18 cellular contexts compared by ENCODE assay signal in genomic region chr6:43089467-43089866, GRCh38. TPM values are rescaled to one million over a fixed set of nuclear protein-coding genes. Genes with fewer than 3 reads are reported as not detected.
DNase-seq lines count a peak whose midpoint lies in the region; ATAC-seq and TF ChIP-seq lines count a peak whose summit lies in the region.
"Had no signal": no experiment of that assay in that cellular context is flagged by ENCODE, and none has a peak within 500 bp of the region (broad histone marks: within the 10 kb centered on the region; RNA-seq: fewer than 3 reads in every experiment).

No MANE protein-coding gene starts in this region.

- H3K27me3 Mint-ChIP-seq in brain, result no peaks in the 10 kb centered on the region

- H3K27ac Mint-ChIP-seq in brain, result peak overlapping the region; percentile 61 to 97 (median 95)
- H3K27ac Mint-ChIP-seq: CD8-positive, alpha-beta memory T cell; IgD-negative memory B cell had no signal

- intact Hi-C loops in heart left ventricle (cut with DNase I), result no loop called here
- intact Hi-C loops in left ventricle myocardium superior (cut with micrococcal nuclease), result no loop called here

- H3K27me3 ChIP-seq in HUES6 (ENCODE audit: control insufficient read depth, insufficient read depth, low read length) (no peaks in the 10 kb centered on the region), layer of hippocampus (ENCODE audit: control insufficient read depth, insufficient read depth, low read length) (no peaks in the 10 kb centered on the region), suprapubic skin (no peaks in the 10 kb centered on the region), heart left ventricle (no peaks in the 10 kb centered on the region)

- TF ChIP-seq CTCF in brain (conservative IDR thresholded peaks at IDR 0.05), result no peak
- no peak for TF ChIP-seq CTCF in suprapubic skin (IDR thresholded peaks at IDR 0.05)
- no peak for TF ChIP-seq CTCF in heart left ventricle (IDR thresholded peaks at IDR 0.05)

- H3K9me3 ChIP-seq in HUES6 (ENCODE audit: control insufficient read depth, insufficient read depth, low read depth, low read length), result no peaks in the 10 kb centered on the region
- no peaks in the 10 kb centered on the region for H3K9me3 ChIP-seq in suprapubic skin
- no peaks in the 10 kb centered on the region for H3K9me3 ChIP-seq in heart left ventricle
- H3K9me3 ChIP-seq: left ventricle myocardium inferior had no signal

- 40% methylated on average over 4 of the region's 4 CpGs for WGBS in suprapubic skin
- WGBS in heart left ventricle, 4 donors, result 60 to 74% (median 67%) methylated on average over 4 of the region's 4 CpGs

- H3K4me3 Mint-ChIP-seq in brain, result peak overlapping the region; percentile 37 to 73 (median 67)
- H3K4me3 Mint-ChIP-seq: CD8-positive, alpha-beta memory T cell; IgD-negative memory B cell had no signal

- ATAC-seq in GM18498 (IDR thresholded peaks at IDR 0.05; ENCODE audit: unreplicated experiment), result no peak
- no peak for ATAC-seq in heart left ventricle
- no peak for ATAC-seq in left ventricle myocardium superior
- ATAC-seq: stimulated activated naive CD8-positive, alpha-beta T cell treated with anti-CD3 and anti-CD28 coated beads, Interleukin-15, Interleukin-2, amounts not matched to agents 100 U/mL and 50 U/mL, for 24 hours had no signal

- H3K4me3 ChIP-seq in HUES6 (ENCODE audit: low read depth, low read length) (peak overlapping the region; percentile 25), suprapubic skin (no peak overlapping the region), heart left ventricle (no peak overlapping the region)
- H3K4me3 ChIP-seq: left ventricle myocardium inferior had no signal

- DNase-seq in suprapubic skin (ENCODE audit: low spot score in 2 of 2), result no peak
- DNase-seq in heart left ventricle, result no peak
- DNase-seq in left ventricle myocardium superior, result no peak
- DNase-seq in NCI-H187 treated with DMSO at 0.1 percent for 48 hours (lab: John Stamatoyannopoulos, UW), result no peak
- DNase-seq: activated CD8-positive, alpha-beta memory T cell treated with anti-CD3 and anti-CD28 coated beads for 24 hours; activated naive CD4-positive, alpha-beta T cell treated with Interleukin-2 at 50 U/mL for 16 hours; CD8-positive, alpha-beta memory T cell; GOT3; left ventricle myocardium inferior; NCI-H187; stimulated activated CD4-positive, alpha-beta T cell treated with anti-CD3 and anti-CD28 coated beads, Interleukin-4, amount 100 ng/mL, for 24 hours; stimulated activated naive CD8-positive, alpha-beta T cell treated with anti-CD3 and anti-CD28 coated beads, Interleukin-15, Interleukin-2, amounts not matched to agents 100 U/mL and 50 U/mL, for 24 hours; T1000 had no signal

- no peak for TF ChIP-seq POLR2A in suprapubic skin (IDR thresholded peaks at IDR 0.05)
- TF ChIP-seq POLR2A in heart left ventricle (IDR thresholded peaks at IDR 0.05), result no peak

- H3K4me1 ChIP-seq in HUES6 (ENCODE audit: control insufficient read depth, insufficient read depth, low read length), result peaks cover 55% of the 10 kb centered on the region
- H3K4me1 ChIP-seq in suprapubic skin, result peaks cover 62% of the 10 kb centered on the region
- peaks cover 0 to 5% (median 0%) of the 10 kb centered on the region in 12 donors for H3K4me1 ChIP-seq in heart left ventricle
- H3K4me1 ChIP-seq: left ventricle myocardium inferior had no signal

- H3K36me3 ChIP-seq in HUES6 (ENCODE audit: control insufficient read depth, insufficient read depth, low read length), result no peaks in the 10 kb centered on the region
- H3K36me3 ChIP-seq in suprapubic skin, result no peaks in the 10 kb centered on the region
- no peaks in the 10 kb centered on the region for H3K36me3 ChIP-seq in heart left ventricle
- H3K36me3 ChIP-seq: left ventricle myocardium inferior had no signal

- peaks cover 0 to 3% (median 0%) of the 10 kb centered on the region in 5 experiments for H3K9me3 Mint-ChIP-seq in brain
- H3K9me3 Mint-ChIP-seq: CD8-positive, alpha-beta memory T cell; IgD-negative memory B cell had no signal

- H3K27ac ChIP-seq in HUES6 (ENCODE audit: low read depth, low read length), result peak overlapping the region; percentile 83
- H3K27ac ChIP-seq in layer of hippocampus (ENCODE audit: low read depth, low read length), result peak overlapping the region; percentile 27
- H3K27ac ChIP-seq in suprapubic skin, result peak overlapping the region; percentile 80
- H3K27ac ChIP-seq in heart left ventricle, result no peak overlapping the region
- H3K27ac ChIP-seq: left ventricle myocardium inferior had no signal

- H3K36me3 Mint-ChIP-seq in brain, result no peaks in the 10 kb centered on the region
- H3K36me3 Mint-ChIP-seq: CD8-positive, alpha-beta memory T cell; IgD-negative memory B cell had no signal

- no peak for TF ChIP-seq EP300 in suprapubic skin (IDR thresholded peaks at IDR 0.05)

- peaks cover 58% of the 10 kb centered on the region for H3K4me1 Mint-ChIP-seq in brain

- peak overlapping the region; percentile 40 for H3K9ac ChIP-seq in HUES6 (ENCODE audit: low read length)

RNA-seq across cellular contexts. Expression of gene PTK7, which starts 13.4 kb away (rescaled TPM):
- polyA plus RNA-seq in brain (ENCODE audit: insufficient read depth, low read depth, low replicate concordance), result 109 TPM
- 10 to 100 TPM; 50.4 to 71.3 (median 66.3) TPM for total RNA-seq in suprapubic skin
- 10 to 100 TPM in 1 of 9 donors, 1 to 10 TPM in 8; 1.4 to 10.4 (median 1.9) TPM for total RNA-seq in heart left ventricle
- polyA plus RNA-seq in heart left ventricle, result 1 to 10 TPM; 1.8 to 4.8 TPM
- 2.1 TPM for total RNA-seq in left ventricle myocardium superior
- polyA plus RNA-seq: IgD-negative memory B cell had no signal

RNA-seq across cellular contexts. Expression of gene KLC4, which starts 30.0 kb away (rescaled TPM):
- polyA plus RNA-seq in brain (ENCODE audit: insufficient read depth, low read depth, low replicate concordance) (81.2 TPM), heart left ventricle (10 to 100 TPM; 23.5 to 30.0 TPM)
- total RNA-seq in suprapubic skin (10 to 100 TPM; 15.0 to 45.9 (median 24.4) TPM), heart left ventricle (10 to 100 TPM; 18.8 to 35.4 (median 26.9) TPM), left ventricle myocardium superior (35.9 TPM)

RNA-seq across cellular contexts. Expression of gene MRPL2, which starts 30.2 kb away (rescaled TPM):
- 123 TPM for polyA plus RNA-seq in brain (ENCODE audit: insufficient read depth, low read depth, low replicate concordance)
- 10 to 100 TPM; 21.2 to 38.1 (median 25.9) TPM for total RNA-seq in suprapubic skin
- 10 to 100 TPM; 54.0 to 98.5 (median 83.1) TPM for total RNA-seq in heart left ventricle
- polyA plus RNA-seq in heart left ventricle, result 100 to 1,000 TPM; 119 to 142 TPM
- 116 TPM for total RNA-seq in left ventricle myocardium superior

RNA-seq across cellular contexts. Expression of gene CUL7, which starts 35.8 kb away (rescaled TPM):
- 35.6 TPM for polyA plus RNA-seq in brain (ENCODE audit: insufficient read depth, low read depth, low replicate concordance)
- total RNA-seq in suprapubic skin, result 10 to 100 TPM; 12.3 to 22.2 (median 15.5) TPM
- 10 to 100 TPM in 2 of 9 donors, 1 to 10 TPM in 7; 5.6 to 13.2 (median 7.9) TPM for total RNA-seq in heart left ventricle
- polyA plus RNA-seq in heart left ventricle, result 1 to 10 TPM; 3.5 to 6.1 TPM
- 9.6 TPM for total RNA-seq in left ventricle myocardium superior

Comparison
In these comparisons a context has a peak if more than half of its experiments do, and no peak if none do; other contexts are left out.
1. H3K27ac ChIP-seq: peak in HUES6 (single experiment), layer of hippocampus (single experiment) and suprapubic skin (single experiment); none in heart left ventricle (0 of 12).
2. RNA of gene PTK7, which starts 13.4 kb away (total RNA-seq): 50.4 to 71.3 TPM in suprapubic skin; 2.1 TPM in left ventricle myocardium superior (single experiment) and 1.4 to 10.4 TPM in heart left ventricle; every median in the first group is over 4 times any median in the second.